ENCODE assay signal across 8 cellular contexts in genomic region chr3:180989291-180990163, GRCh38. TPM values are rescaled to one million over a fixed set of nuclear protein-coding genes. Genes with fewer than 3 reads are reported as not detected.
DNase-seq lines count a peak whose midpoint lies in the region; ATAC-seq and TF ChIP-seq lines count a peak whose summit lies in the region.

Gene DNAJC19, minus strand, starts transcription at chr3:180989736. Its CDS starts 134 bp downstream, at chr3:180989602.

- no peaks in the 10 kb centered on the region for H3K9me3 Mint-ChIP-seq in natural killer cell treated with Interleukin-12 subunit alpha and Interleukin-12 subunit beta and Interleukin-15 and Interleukin-18, amount 100 ng/mL, for 72 hours

- no peaks in the 10 kb centered on the region for H3K27me3 ChIP-seq in H7 (ENCODE audit: control insufficient read depth, insufficient read depth, low read length)

- DNase-seq in ELF-1 (ENCODE audit: low read depth, low spot score) (peak; percentile 98), H7 (peak; percentile 80), M059J (ENCODE audit: low read depth) (peak; percentile 98), SHP77 (lab: John Stamatoyannopoulos, UW) (peak; percentile 96 to 98), fibroblast of pulmonary artery (ENCODE audit: low read depth) (peak; percentile 98)
- DNase-seq in activated effector memory CD4-positive, alpha-beta T cell treated with Interleukin-2 at 50 U/mL for 16 hours = peak; percentile 87
- peak; percentile 92 for DNase-seq in natural killer cell treated with Interleukin-12 subunit alpha and Interleukin-12 subunit beta and Interleukin-15 and Interleukin-18, amount 100 ng/mL, for 72 hours (ENCODE audit: low spot score)
- DNase-seq in stimulated activated naive CD8-positive, alpha-beta T cell treated with anti-CD3 and anti-CD28 coated beads, Interleukin-15, Interleukin-2, amounts not matched to agents 100 U/mL and 50 U/mL, for 24 hours = peak; percentile 86

- H3K36me3 ChIP-seq in H7 (replicated peaks; ENCODE audit: control insufficient read depth, insufficient read depth, low read length) = peaks cover 1% of the 10 kb centered on the region

- H3K4me3 Mint-ChIP-seq in natural killer cell treated with Interleukin-12 subunit alpha and Interleukin-12 subunit beta and Interleukin-15 and Interleukin-18, amount 100 ng/mL, for 72 hours = peak within 1 kb of the TSS; percentile 95

- H3K4me3 ChIP-seq in H7 (ENCODE audit: insufficient read depth, low read depth, low read length) (peak within 1 kb of the TSS; percentile 78), fibroblast of pulmonary artery (replicated peaks; ENCODE audit: low read depth, low read length) (peak within 1 kb of the TSS; percentile 71)

- H3K27me3 Mint-ChIP-seq in natural killer cell treated with Interleukin-12 subunit alpha and Interleukin-12 subunit beta and Interleukin-15 and Interleukin-18, amount 100 ng/mL, for 72 hours = peaks cover 11 to 12% of the 10 kb centered on the region in 2 donors

- TF ChIP-seq CTCF in fibroblast of pulmonary artery (IDR thresholded peaks at IDR 0.05; ENCODE audit: low read length, missing control alignments) = no peak

- peak within 1 kb of the TSS; percentile 87 to 94 for H3K27ac Mint-ChIP-seq in natural killer cell treated with Interleukin-12 subunit alpha and Interleukin-12 subunit beta and Interleukin-15 and Interleukin-18, amount 100 ng/mL, for 72 hours

- peak; percentile 98 for ATAC-seq in natural killer cell treated with Interleukin-12 subunit alpha and Interleukin-12 subunit beta and Interleukin-15 and Interleukin-18, amount 100 ng/mL, for 72 hours
- ATAC-seq in stimulated activated naive CD8-positive, alpha-beta T cell treated with anti-CD3 and anti-CD28 coated beads, Interleukin-15, Interleukin-2, amounts not matched to agents 100 U/mL and 50 U/mL, for 24 hours = peak; percentile 97

- H3K36me3 Mint-ChIP-seq in natural killer cell treated with Interleukin-12 subunit alpha and Interleukin-12 subunit beta and Interleukin-15 and Interleukin-18, amount 100 ng/mL, for 72 hours = no peaks in the 10 kb centered on the region

- peaks cover 12 to 37% of the 10 kb centered on the region in 2 donors for H3K4me1 Mint-ChIP-seq in natural killer cell treated with Interleukin-12 subunit alpha and Interleukin-12 subunit beta and Interleukin-15 and Interleukin-18, amount 100 ng/mL, for 72 hours (ENCODE audit: low read depth in 2 of 2)

RNA-seq across cellular contexts. Expression of gene DNAJC19, which starts in this region (rescaled TPM):
- 61.5 and 67.0 TPM in 2 replicates for total RNA-seq in H7 (2014; rRNA removed; shearing (Covaris generic))
- total RNA-seq in M059J (2014; rRNA removed; shearing (Covaris generic)) = 25.3 and 36.5 TPM in 2 replicates
- 10 to 100 TPM; 26.5 to 37.7 TPM for total RNA-seq in natural killer cell treated with Interleukin-12 subunit alpha and Interleukin-12 subunit beta and Interleukin-15 and Interleukin-18, amount 100 ng/mL, for 72 hours

Comparison
In these comparisons a context has a peak if more than half of its experiments do, and no peak if none do; other contexts are left out.
1. Peak in every context shown above with its lines: DNase-seq, ATAC-seq and H3K4me3 ChIP-seq.